Comparison of ENCODE assay signal across 1 cellular context in genomic region chr16:87458424-87458915, GRCh38.
A peak's percentile ranks its signal among the peaks of the same experiment; 100 is the strongest.
TF ChIP-seq lines count a peak whose summit lies in the region.

No MANE protein-coding gene starts in this region.

TF ChIP-seq in HepG2, 621 proteins besides CTCF, POLR2A, EP300 and RAD21 (continued from another document):
- TF ChIP-seq, protein P1, sequence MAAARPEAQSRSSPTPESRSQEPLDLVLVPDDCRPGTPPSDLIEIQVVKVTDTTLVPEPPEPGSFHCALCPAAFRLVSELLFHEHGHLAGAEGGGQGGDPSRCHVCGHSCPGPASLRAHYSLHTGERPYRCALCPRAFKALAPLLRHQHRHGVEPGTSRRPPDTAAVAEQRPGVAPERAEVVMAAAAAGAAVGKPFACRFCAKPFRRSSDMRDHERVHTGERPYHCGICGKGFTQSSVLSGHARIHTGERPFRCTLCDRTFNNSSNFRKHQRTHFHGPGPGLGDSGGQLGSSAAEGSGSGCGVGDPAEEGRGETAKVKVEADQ (CRISPR knock-in tag; IDR thresholded peaks at IDR 0.05; ENCODE audit: borderline replicate concordance): no peak
- peak; percentile 33 for TF ChIP-seq AGO2 (optimal IDR thresholded peaks at IDR 0.05; ENCODE audit: low read depth, low read length)
- no peak for TF ChIP-seq PITX1 (CRISPR knock-in tag; IDR thresholded peaks at IDR 0.05)
- TF ChIP-seq DBP (CRISPR knock-in tag; IDR thresholded peaks at IDR 0.05; ENCODE audit: not compliant biosample characterization): no peak
- no peak for TF ChIP-seq TEAD3 (CRISPR knock-in tag; optimal IDR thresholded peaks at IDR 0.05; ENCODE audit: borderline replicate concordance)
